Comparison of ENCODE assay signal across 8 cellular contexts in the genomic region with DNA sequence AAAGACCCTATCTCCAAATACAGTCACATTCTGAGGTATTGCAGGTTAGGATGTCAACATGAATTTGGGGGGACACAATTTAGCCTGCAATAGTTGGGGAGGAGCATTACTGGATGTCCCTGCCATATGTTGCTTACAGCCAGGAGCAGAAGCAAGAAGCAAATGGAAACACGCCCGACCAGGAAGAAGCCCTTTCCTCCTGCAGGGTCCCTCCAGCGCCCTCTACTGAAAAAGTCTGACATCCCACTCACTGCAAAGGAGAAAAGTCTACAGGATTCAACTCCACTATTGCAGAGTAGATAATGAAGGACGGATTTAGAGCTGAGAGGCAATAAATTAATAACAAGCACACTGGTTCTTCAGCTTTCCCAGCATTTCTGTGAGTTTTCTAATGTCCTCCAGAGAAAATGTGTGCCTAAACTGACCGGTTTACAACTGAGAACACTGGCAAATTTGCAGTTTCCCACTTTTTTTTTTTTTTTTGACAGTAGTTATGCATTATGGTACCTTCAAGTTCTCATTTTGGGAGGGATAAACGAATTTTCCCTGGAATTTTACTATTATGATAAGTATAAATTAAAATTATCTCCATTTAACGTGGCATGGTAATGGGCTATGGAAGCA. TPM values are rescaled to one million over a fixed set of nuclear protein-coding genes. Genes with fewer than 3 reads are reported as not detected.
DNase-seq lines count a peak whose midpoint lies in the region; ATAC-seq and TF ChIP-seq lines count a peak whose summit lies in the region.

No MANE protein-coding gene starts in this region.

- peaks cover 8% of the 10 kb centered on the region for H3K36me3 Mint-ChIP-seq in activated T-helper 2 cell treated with anti-CD3 and anti-CD28 coated beads, Interferon-gamma antibody, Interleukin-2, Interleukin-4, amounts not matched to agents 10 μg/mL and 5 μg/mL and 100 μg/mL, durations not matched to agents 14 hours and 24 hours and 36 hours (ENCODE audit: low read depth)
- H3K36me3 Mint-ChIP-seq in glutamatergic neuron (ENCODE audit: unreplicated experiment), result no peaks in the 10 kb centered on the region

- intact Hi-C loops in activated T-helper 2 cell treated with anti-CD3 and anti-CD28 coated beads, Interferon-gamma antibody, Interleukin-2, Interleukin-4, amounts not matched to agents 10 μg/mL and 5 μg/mL and 100 μg/mL, durations not matched to agents 14 hours and 24 hours and 36 hours (cut with micrococcal nuclease), result loop anchor here (2.0 kb wide), 1 partner anchor 138 kb away; a partner anchor contains a TSS

- peaks cover 11% of the 10 kb centered on the region for H3F3A ChIP-seq in smooth muscle cell (ENCODE audit: low read depth)

- H2AFZ ChIP-seq in smooth muscle cell (ENCODE audit: low read depth), result no peak overlapping the region

- no peaks in the 10 kb centered on the region for H4K20me1 ChIP-seq in smooth muscle cell (ENCODE audit: low read depth)

- no peak overlapping the region for H3K4me2 ChIP-seq in smooth muscle cell

- no peak overlapping the region for H3K4me3 ChIP-seq in smooth muscle cell

- no peaks in the 10 kb centered on the region for H3K9me3 ChIP-seq in smooth muscle cell (replicated peaks; ENCODE audit: low read depth)

- H3K27ac ChIP-seq in smooth muscle cell (ENCODE audit: low read depth), result no peak overlapping the region

- no peaks in the 10 kb centered on the region for H3K36me3 ChIP-seq in smooth muscle cell (ENCODE audit: low read depth)

- H3K4me1 Mint-ChIP-seq in activated T-helper 2 cell treated with anti-CD3 and anti-CD28 coated beads, Interferon-gamma antibody, Interleukin-2, Interleukin-4, amounts not matched to agents 10 μg/mL and 5 μg/mL and 100 μg/mL, durations not matched to agents 14 hours and 24 hours and 36 hours (ENCODE audit: low read depth), result peaks cover 12% of the 10 kb centered on the region
- H3K4me1 Mint-ChIP-seq in glutamatergic neuron (ENCODE audit: low read depth, unreplicated experiment), result peaks cover 9% of the 10 kb centered on the region

- no peak overlapping the region for H3K9ac ChIP-seq in smooth muscle cell (ENCODE audit: low read depth)

- H3K27me3 ChIP-seq in smooth muscle cell (ENCODE audit: low read depth), result no peaks in the 10 kb centered on the region

- H3K4me1 ChIP-seq in smooth muscle cell (ENCODE audit: low read depth), result peaks cover 9% of the 10 kb centered on the region

- 39% methylated on average over 6 of the region's 7 CpGs for WGBS in smooth muscle cell (ENCODE audit: low lambda C conversion rate)

- peak; percentile 51 for ATAC-seq in GM19467 (IDR thresholded peaks at IDR 0.05; ENCODE audit: unreplicated experiment)
- no peak for ATAC-seq in HG03139 (IDR thresholded peaks at IDR 0.05; ENCODE audit: unreplicated experiment)

- no peak overlapping the region for H3K4me3 Mint-ChIP-seq in activated T-helper 2 cell treated with anti-CD3 and anti-CD28 coated beads, Interferon-gamma antibody, Interleukin-2, Interleukin-4, amounts not matched to agents 10 μg/mL and 5 μg/mL and 100 μg/mL, durations not matched to agents 14 hours and 24 hours and 36 hours (ENCODE audit: low read depth)
- H3K4me3 Mint-ChIP-seq in glutamatergic neuron (ENCODE audit: unreplicated experiment), result no peak overlapping the region

- TF ChIP-seq CTCF in glutamatergic neuron (IDR thresholded peaks at IDR 0.05; ENCODE audit: partially characterized antibody, unreplicated experiment) (peak; percentile 79), smooth muscle cell (IDR thresholded peaks at IDR 0.05; ENCODE audit: borderline replicate concordance, insufficient read depth, poor library complexity, severe bottlenecking) (peak; percentile 34)

- H3K9me3 Mint-ChIP-seq in activated T-helper 2 cell treated with anti-CD3 and anti-CD28 coated beads, Interferon-gamma antibody, Interleukin-2, Interleukin-4, amounts not matched to agents 10 μg/mL and 5 μg/mL and 100 μg/mL, durations not matched to agents 14 hours and 24 hours and 36 hours, result no peaks in the 10 kb centered on the region
- H3K9me3 Mint-ChIP-seq in glutamatergic neuron (ENCODE audit: unreplicated experiment), result peaks cover 1% of the 10 kb centered on the region

- DNase-seq in CD1c-positive myeloid dendritic cell (ENCODE audit: extremely low spot score), result peak; percentile 81
- peak; percentile 68 for DNase-seq in M059J (ENCODE audit: low read depth)
- DNase-seq in SHP77 treated with DMSO at 0.1 percent for 48 hours (lab: John Stamatoyannopoulos, UW), result peak; percentile 58
- peak; percentile 66 for DNase-seq in activated T-helper 2 cell treated with anti-CD3 and anti-CD28 coated beads, Interferon-gamma antibody, Interleukin-2, Interleukin-4, amounts not matched to agents 10 μg/mL and 5 μg/mL and 100 μg/mL, durations not matched to agents 14 hours and 24 hours and 36 hours (ENCODE audit: low spot score)
- DNase-seq in glutamatergic neuron, result peak; percentile 74
- DNase-seq in smooth muscle cell (lab: John Stamatoyannopoulos, UW; ENCODE audit: unreplicated experiment), result no peak

- H3K27me3 Mint-ChIP-seq in activated T-helper 2 cell treated with anti-CD3 and anti-CD28 coated beads, Interferon-gamma antibody, Interleukin-2, Interleukin-4, amounts not matched to agents 10 μg/mL and 5 μg/mL and 100 μg/mL, durations not matched to agents 14 hours and 24 hours and 36 hours (ENCODE audit: low read depth), result peaks cover 9% of the 10 kb centered on the region
- H3K27me3 Mint-ChIP-seq in glutamatergic neuron (ENCODE audit: unreplicated experiment), result no peaks in the 10 kb centered on the region

- H3K79me2 ChIP-seq in smooth muscle cell (ENCODE audit: low read depth), result no peaks in the 10 kb centered on the region

- no peak overlapping the region for H3K27ac Mint-ChIP-seq in activated T-helper 2 cell treated with anti-CD3 and anti-CD28 coated beads, Interferon-gamma antibody, Interleukin-2, Interleukin-4, amounts not matched to agents 10 μg/mL and 5 μg/mL and 100 μg/mL, durations not matched to agents 14 hours and 24 hours and 36 hours
- H3K27ac Mint-ChIP-seq in glutamatergic neuron (ENCODE audit: unreplicated experiment), result no peak overlapping the region

RNA-seq across cellular contexts. Expression of a gene that starts 31.7 kb away (rescaled TPM):
- 18.7 and 20.3 TPM in 2 replicates for total RNA-seq in M059J (2014; rRNA removed; shearing (Covaris generic))
- 19.5 and 20.6 TPM in 2 replicates for total RNA-seq in activated T-helper 2 cell treated with anti-CD3 and anti-CD28 coated beads, Interferon-gamma antibody, Interleukin-2, Interleukin-4, amounts not matched to agents 10 μg/mL and 5 μg/mL and 100 μg/mL, durations not matched to agents 14 hours and 24 hours and 36 hours
- total RNA-seq in glutamatergic neuron (ENCODE audit: unreplicated experiment) (5.3 TPM), smooth muscle cell (5.7 and 7.3 TPM in 2 replicates)
- 8.1 and 11.5 TPM in 2 replicates for polyA plus RNA-seq in smooth muscle cell
